ENCODE assay signal across 1 cellular context in the genomic region with DNA sequence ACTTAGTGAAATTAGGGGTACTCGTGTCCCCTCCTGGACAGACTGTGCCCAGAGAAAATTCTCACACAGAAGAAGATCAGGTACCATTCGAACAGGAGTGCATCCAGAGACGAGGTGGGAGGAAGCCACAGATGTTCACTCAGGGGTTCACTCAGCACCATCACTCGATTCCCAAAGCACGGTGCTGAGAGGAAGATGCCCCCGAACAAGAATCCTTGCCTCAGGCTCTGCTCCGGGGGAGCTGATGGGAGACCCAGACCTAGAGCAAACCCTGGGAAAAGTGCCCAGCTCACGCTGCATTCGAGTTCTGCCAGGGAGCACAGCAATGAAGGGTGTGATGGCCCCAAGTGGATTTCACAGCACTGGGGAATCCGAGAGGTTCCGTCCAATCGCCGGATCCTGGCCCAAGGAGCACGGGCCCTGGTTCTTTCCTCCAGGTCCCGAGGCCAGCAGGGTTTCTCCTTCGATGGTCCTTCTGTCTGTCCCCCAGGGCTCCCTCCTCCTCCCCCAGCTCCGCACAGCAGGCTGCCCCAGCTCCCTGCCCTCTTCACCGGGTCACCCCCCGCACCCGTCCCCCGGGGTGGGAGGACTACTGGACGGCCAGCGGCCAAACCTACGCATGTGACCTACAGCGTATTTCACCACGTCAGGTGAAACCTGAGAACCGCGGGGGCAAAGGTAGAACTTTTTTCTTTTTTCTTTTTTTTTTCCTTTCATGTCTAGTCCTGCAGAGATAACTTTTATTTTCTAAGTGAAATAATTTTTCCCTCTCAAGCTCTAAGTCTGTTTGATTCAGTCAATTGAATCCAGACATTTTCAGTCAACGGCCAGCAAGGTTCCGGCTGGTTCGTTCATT.
TF ChIP-seq lines count a peak whose summit lies in the region.

No MANE protein-coding gene starts in this region.

TF ChIP-seq in HepG2, 621 proteins besides CTCF, POLR2A, EP300 and RAD21 (continued from another document and continues in another):
- TF ChIP-seq, protein P1, sequence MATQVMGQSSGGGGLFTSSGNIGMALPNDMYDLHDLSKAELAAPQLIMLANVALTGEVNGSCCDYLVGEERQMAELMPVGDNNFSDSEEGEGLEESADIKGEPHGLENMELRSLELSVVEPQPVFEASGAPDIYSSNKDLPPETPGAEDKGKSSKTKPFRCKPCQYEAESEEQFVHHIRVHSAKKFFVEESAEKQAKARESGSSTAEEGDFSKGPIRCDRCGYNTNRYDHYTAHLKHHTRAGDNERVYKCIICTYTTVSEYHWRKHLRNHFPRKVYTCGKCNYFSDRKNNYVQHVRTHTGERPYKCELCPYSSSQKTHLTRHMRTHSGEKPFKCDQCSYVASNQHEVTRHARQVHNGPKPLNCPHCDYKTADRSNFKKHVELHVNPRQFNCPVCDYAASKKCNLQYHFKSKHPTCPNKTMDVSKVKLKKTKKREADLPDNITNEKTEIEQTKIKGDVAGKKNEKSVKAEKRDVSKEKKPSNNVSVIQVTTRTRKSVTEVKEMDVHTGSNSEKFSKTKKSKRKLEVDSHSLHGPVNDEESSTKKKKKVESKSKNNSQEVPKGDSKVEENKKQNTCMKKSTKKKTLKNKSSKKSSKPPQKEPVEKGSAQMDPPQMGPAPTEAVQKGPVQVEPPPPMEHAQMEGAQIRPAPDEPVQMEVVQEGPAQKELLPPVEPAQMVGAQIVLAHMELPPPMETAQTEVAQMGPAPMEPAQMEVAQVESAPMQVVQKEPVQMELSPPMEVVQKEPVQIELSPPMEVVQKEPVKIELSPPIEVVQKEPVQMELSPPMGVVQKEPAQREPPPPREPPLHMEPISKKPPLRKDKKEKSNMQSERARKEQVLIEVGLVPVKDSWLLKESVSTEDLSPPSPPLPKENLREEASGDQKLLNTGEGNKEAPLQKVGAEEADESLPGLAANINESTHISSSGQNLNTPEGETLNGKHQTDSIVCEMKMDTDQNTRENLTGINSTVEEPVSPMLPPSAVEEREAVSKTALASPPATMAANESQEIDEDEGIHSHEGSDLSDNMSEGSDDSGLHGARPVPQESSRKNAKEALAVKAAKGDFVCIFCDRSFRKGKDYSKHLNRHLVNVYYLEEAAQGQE (IDR thresholded peaks at IDR 0.05; ENCODE audit: borderline replicate concordance in 1 of 2, low read depth in 1 of 2, low read length in 2 of 2): no peak
- TF ChIP-seq ZNF510 (CRISPR knock-in tag; IDR thresholded peaks at IDR 0.05; ENCODE audit: low read depth) (no peak), SMARCC2 (IDR thresholded peaks at IDR 0.05) (no peak), CC2D1A (CRISPR knock-in tag; IDR thresholded peaks at IDR 0.05) (no peak), FOXK2 (IDR thresholded peaks at IDR 0.05) (no peak), ZNF570 (CRISPR knock-in tag; IDR thresholded peaks at IDR 0.05; ENCODE audit: borderline replicate concordance) (no peak), ZNF589 (CRISPR knock-in tag; conservative IDR thresholded peaks at IDR 0.05) (no peak), ZNF691 (CRISPR knock-in tag; IDR thresholded peaks at IDR 0.05; ENCODE audit: borderline replicate concordance, low read depth) (0 out of 2 replicates have a peak, but pooled peaks have one; percentile 42), RXRB (CRISPR knock-in tag; IDR thresholded peaks at IDR 0.05; ENCODE audit: borderline replicate concordance) (peak; percentile 68; the same call in 1 of the 2 replicates), CBX2 (IDR thresholded peaks at IDR 0.05; ENCODE audit: low read depth, low read length) (no peak), CBX2 (CRISPR knock-in tag; IDR thresholded peaks at IDR 0.05; ENCODE audit: low read depth) (no peak), RFX3 (CRISPR knock-in tag; IDR thresholded peaks at IDR 0.05) (no peak), WIZ (CRISPR knock-in tag; IDR thresholded peaks at IDR 0.05) (no peak), HOXA5 (CRISPR knock-in tag; IDR thresholded peaks at IDR 0.05) (no peak), ZNF10 (CRISPR knock-in tag; IDR thresholded peaks at IDR 0.05; ENCODE audit: borderline replicate concordance, low read depth) (no peak), SP2 (CRISPR knock-in tag; IDR thresholded peaks at IDR 0.05) (no peak), ZNF891 (CRISPR knock-in tag; IDR thresholded peaks at IDR 0.05) (no peak), LCORL (IDR thresholded peaks at IDR 0.05) (no peak), LCORL (CRISPR knock-in tag; IDR thresholded peaks at IDR 0.05) (no peak; the same call in 1 of the 2 replicates), FOXA3 (CRISPR knock-in tag; IDR thresholded peaks at IDR 0.05) (peak; percentile 12; the same call in 1 of the 2 replicates), KAT8 (CRISPR knock-in tag; IDR thresholded peaks at IDR 0.05) (peak; percentile 23; the same call in 1 of the 2 replicates), MED13 (CRISPR knock-in tag; IDR thresholded peaks at IDR 0.05) (no peak), ZSCAN9 (CRISPR knock-in tag; IDR thresholded peaks at IDR 0.05; ENCODE audit: borderline replicate concordance) (no peak), NBN (conservative IDR thresholded peaks at IDR 0.05) (no peak), KLF16 (CRISPR knock-in tag; IDR thresholded peaks at IDR 0.05) (no peak), GTF3A (CRISPR knock-in tag; conservative IDR thresholded peaks at IDR 0.05) (no peak), CREB1 (IDR thresholded peaks at IDR 0.05) (0 out of 2 replicates have a peak, but pooled peaks have one; percentile 22), CREB1 (CRISPR knock-in tag; IDR thresholded peaks at IDR 0.05) (peak; percentile 68), ZNF558 (CRISPR knock-in tag; IDR thresholded peaks at IDR 0.05; ENCODE audit: borderline replicate concordance) (no peak), ZNF441 (CRISPR knock-in tag; IDR thresholded peaks at IDR 0.05; ENCODE audit: borderline replicate concordance) (0 out of 2 replicates have a peak, but pooled peaks have one; percentile 24), KDM2A (CRISPR knock-in tag; IDR thresholded peaks at IDR 0.05; ENCODE audit: borderline replicate concordance, low read depth) (peak; percentile 22; the same call in 1 of the 2 replicates), ZMYM2 (CRISPR knock-in tag; IDR thresholded peaks at IDR 0.05) (no peak), ZNF749 (CRISPR knock-in tag; IDR thresholded peaks at IDR 0.05; ENCODE audit: borderline replicate concordance) (no peak), MEIS2 (CRISPR knock-in tag; IDR thresholded peaks at IDR 0.05) (no peak; the same call in 1 of the 2 replicates), TEAD2 (CRISPR knock-in tag; IDR thresholded peaks at IDR 0.05) (no peak), FOXM1 (CRISPR knock-in tag; IDR thresholded peaks at IDR 0.05) (no peak), AKNA (CRISPR knock-in tag; IDR thresholded peaks at IDR 0.05; ENCODE audit: borderline replicate concordance) (no peak)
- TF ChIP-seq, protein P2, sequence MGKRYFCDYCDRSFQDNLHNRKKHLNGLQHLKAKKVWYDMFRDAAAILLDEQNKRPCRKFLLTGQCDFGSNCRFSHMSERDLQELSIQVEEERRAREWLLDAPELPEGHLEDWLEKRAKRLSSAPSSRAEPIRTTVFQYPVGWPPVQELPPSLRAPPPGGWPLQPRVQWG (CRISPR knock-in tag; IDR thresholded peaks at IDR 0.05; ENCODE audit: borderline replicate concordance, low read depth): no peak
- TF ChIP-seq, protein P3, sequence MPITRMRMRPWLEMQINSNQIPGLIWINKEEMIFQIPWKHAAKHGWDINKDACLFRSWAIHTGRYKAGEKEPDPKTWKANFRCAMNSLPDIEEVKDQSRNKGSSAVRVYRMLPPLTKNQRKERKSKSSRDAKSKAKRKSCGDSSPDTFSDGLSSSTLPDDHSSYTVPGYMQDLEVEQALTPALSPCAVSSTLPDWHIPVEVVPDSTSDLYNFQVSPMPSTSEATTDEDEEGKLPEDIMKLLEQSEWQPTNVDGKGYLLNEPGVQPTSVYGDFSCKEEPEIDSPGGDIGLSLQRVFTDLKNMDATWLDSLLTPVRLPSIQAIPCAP (CRISPR knock-in tag; IDR thresholded peaks at IDR 0.05; ENCODE audit: low read depth): no peak
- TF ChIP-seq, protein P4, sequence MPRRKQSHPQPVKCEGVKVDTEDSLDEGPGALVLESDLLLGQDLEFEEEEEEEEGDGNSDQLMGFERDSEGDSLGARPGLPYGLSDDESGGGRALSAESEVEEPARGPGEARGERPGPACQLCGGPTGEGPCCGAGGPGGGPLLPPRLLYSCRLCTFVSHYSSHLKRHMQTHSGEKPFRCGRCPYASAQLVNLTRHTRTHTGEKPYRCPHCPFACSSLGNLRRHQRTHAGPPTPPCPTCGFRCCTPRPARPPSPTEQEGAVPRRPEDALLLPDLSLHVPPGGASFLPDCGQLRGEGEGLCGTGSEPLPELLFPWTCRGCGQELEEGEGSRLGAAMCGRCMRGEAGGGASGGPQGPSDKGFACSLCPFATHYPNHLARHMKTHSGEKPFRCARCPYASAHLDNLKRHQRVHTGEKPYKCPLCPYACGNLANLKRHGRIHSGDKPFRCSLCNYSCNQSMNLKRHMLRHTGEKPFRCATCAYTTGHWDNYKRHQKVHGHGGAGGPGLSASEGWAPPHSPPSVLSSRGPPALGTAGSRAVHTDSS (CRISPR knock-in tag; conservative IDR thresholded peaks at IDR 0.05): no peak
- TF ChIP-seq, protein P5, sequence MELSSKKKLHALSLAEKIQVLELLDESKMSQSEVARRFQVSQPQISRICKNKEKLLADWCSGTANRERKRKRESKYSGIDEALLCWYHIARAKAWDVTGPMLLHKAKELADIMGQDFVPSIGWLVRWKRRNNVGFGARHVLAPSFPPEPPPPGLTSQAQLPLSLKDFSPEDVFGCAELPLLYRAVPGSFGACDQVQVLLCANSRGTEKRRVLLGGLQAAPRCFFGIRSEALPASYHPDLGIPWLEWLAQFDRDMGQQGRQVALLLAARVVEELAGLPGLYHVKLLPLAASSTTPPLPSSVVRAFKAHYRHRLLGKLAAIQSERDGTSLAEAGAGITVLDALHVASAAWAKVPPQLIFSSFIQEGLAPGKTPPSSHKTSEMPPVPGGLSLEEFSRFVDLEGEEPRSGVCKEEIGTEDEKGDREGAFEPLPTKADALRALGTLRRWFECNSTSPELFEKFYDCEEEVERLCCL (CRISPR knock-in tag; IDR thresholded peaks at IDR 0.05; ENCODE audit: borderline replicate concordance): no peak
- TF ChIP-seq, protein P6, sequence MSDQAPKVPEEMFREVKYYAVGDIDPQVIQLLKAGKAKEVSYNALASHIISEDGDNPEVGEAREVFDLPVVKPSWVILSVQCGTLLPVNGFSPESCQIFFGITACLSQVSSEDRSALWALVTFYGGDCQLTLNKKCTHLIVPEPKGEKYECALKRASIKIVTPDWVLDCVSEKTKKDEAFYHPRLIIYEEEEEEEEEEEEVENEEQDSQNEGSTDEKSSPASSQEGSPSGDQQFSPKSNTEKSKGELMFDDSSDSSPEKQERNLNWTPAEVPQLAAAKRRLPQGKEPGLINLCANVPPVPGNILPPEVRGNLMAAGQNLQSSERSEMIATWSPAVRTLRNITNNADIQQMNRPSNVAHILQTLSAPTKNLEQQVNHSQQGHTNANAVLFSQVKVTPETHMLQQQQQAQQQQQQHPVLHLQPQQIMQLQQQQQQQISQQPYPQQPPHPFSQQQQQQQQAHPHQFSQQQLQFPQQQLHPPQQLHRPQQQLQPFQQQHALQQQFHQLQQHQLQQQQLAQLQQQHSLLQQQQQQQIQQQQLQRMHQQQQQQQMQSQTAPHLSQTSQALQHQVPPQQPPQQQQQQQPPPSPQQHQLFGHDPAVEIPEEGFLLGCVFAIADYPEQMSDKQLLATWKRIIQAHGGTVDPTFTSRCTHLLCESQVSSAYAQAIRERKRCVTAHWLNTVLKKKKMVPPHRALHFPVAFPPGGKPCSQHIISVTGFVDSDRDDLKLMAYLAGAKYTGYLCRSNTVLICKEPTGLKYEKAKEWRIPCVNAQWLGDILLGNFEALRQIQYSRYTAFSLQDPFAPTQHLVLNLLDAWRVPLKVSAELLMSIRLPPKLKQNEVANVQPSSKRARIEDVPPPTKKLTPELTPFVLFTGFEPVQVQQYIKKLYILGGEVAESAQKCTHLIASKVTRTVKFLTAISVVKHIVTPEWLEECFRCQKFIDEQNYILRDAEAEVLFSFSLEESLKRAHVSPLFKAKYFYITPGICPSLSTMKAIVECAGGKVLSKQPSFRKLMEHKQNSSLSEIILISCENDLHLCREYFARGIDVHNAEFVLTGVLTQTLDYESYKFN (CRISPR knock-in tag; conservative IDR thresholded peaks at IDR 0.05): peak; percentile 71
